In genomic region chr1:109084563-109085517, GRCh38 we compare ENCODE assay signal across 19 cellular contexts. TPM values are rescaled to one million over a fixed set of nuclear protein-coding genes. Genes with fewer than 3 reads are reported as not detected.
DNase-seq lines count a peak whose midpoint lies in the region; ATAC-seq and TF ChIP-seq lines count a peak whose summit lies in the region.
"Had no signal": no experiment of that assay in that cellular context is flagged by ENCODE, and none has a peak within 500 bp of the region (broad histone marks: within the 10 kb centered on the region; RNA-seq: fewer than 3 reads in every experiment).

No MANE protein-coding gene starts in this region.

- H3K9me3 Mint-ChIP-seq in GM23338 (no peaks in the 10 kb centered on the region; the same call in 2 of the 3 replicates), brain (peaks cover 0 to 6% (median 1%) of the 10 kb centered on the region in 5 experiments)
- H3K9me3 Mint-ChIP-seq in stimulated activated memory B cell treated with anti-CD40 and anti-IgM and Interleukin-4, amounts not matched to agents 10 μg/mL and 1 μg/mL and 100 μg/mL, for 72 hours: no peaks in the 10 kb centered on the region
- H3K9me3 Mint-ChIP-seq: natural killer cell treated with Interleukin-12 subunit alpha and Interleukin-12 subunit beta and Interleukin-15 and Interleukin-18, amount 100 ng/mL, for 72 hours had no signal

- H3K9me3 ChIP-seq in mesenchymal stem cell (ENCODE audit: control insufficient read depth, low read length): no peaks in the 10 kb centered on the region
- H3K9me3 ChIP-seq in colonic mucosa: no peaks in the 10 kb centered on the region
- H3K9me3 ChIP-seq: body of pancreas, lower lobe of right lung, suprapubic skin had no signal

- no peak overlapping the region for H2BK5ac ChIP-seq in mesenchymal stem cell (ENCODE audit: low read depth, low read length, poor library complexity, severe bottlenecking)

- H3K27me3 Mint-ChIP-seq in GM23338 (ENCODE audit: insufficient read depth, low read depth, poor library complexity): peaks cover 9% of the 10 kb centered on the region
- peaks cover 3% of the 10 kb centered on the region for H3K27me3 Mint-ChIP-seq in brain
- no peaks in the 10 kb centered on the region for H3K27me3 Mint-ChIP-seq in stimulated activated memory B cell treated with anti-CD40 and anti-IgM and Interleukin-4, amounts not matched to agents 10 μg/mL and 1 μg/mL and 100 μg/mL, for 72 hours

- H3F3A ChIP-seq in GM23338 (replicated peaks; ENCODE audit: low read depth): peaks cover 2% of the 10 kb centered on the region; the same call in 1 of the 2 replicates

- no peak overlapping the region for H2BK120ac ChIP-seq in mesenchymal stem cell (ENCODE audit: low read depth, low read length)

- H3K36me3 Mint-ChIP-seq in GM23338 (ENCODE audit: low read depth): peaks cover 3% of the 10 kb centered on the region; the same call in 2 of the 3 replicates
- no peaks in the 10 kb centered on the region for H3K36me3 Mint-ChIP-seq in brain
- no peaks in the 10 kb centered on the region for H3K36me3 Mint-ChIP-seq in stimulated activated memory B cell treated with anti-CD40 and anti-IgM and Interleukin-4, amounts not matched to agents 10 μg/mL and 1 μg/mL and 100 μg/mL, for 72 hours
- H3K36me3 Mint-ChIP-seq: natural killer cell treated with Interleukin-12 subunit alpha and Interleukin-12 subunit beta and Interleukin-15 and Interleukin-18, amount 100 ng/mL, for 72 hours had no signal

- H3K27ac ChIP-seq in GM23338 (ENCODE audit: low read depth) (no peak overlapping the region), mesenchymal stem cell (ENCODE audit: low read length, poor library complexity, severe bottlenecking) (peak overlapping the region; percentile 61), colonic mucosa (no peak overlapping the region)
- H3K27ac ChIP-seq: lower lobe of right lung, suprapubic skin had no signal

- no peak for TF ChIP-seq CTCF in GM23338 (conservative IDR thresholded peaks at IDR 0.05; ENCODE audit: low read depth in 2 of 2)
- no peak for TF ChIP-seq CTCF in brain (conservative IDR thresholded peaks at IDR 0.05)
- TF ChIP-seq CTCF in colonic mucosa (IDR thresholded peaks at IDR 0.05): no peak

- no peak overlapping the region for H3K4me3 Mint-ChIP-seq in GM23338
- peak overlapping the region in 2 of 5 experiments; percentile 39 for H3K4me3 Mint-ChIP-seq in brain
- H3K4me3 Mint-ChIP-seq in stimulated activated memory B cell treated with anti-CD40 and anti-IgM and Interleukin-4, amounts not matched to agents 10 μg/mL and 1 μg/mL and 100 μg/mL, for 72 hours: no peak overlapping the region
- H3K4me3 Mint-ChIP-seq: natural killer cell treated with Interleukin-12 subunit alpha and Interleukin-12 subunit beta and Interleukin-15 and Interleukin-18, amount 100 ng/mL, for 72 hours had no signal

- no peak overlapping the region for H3K23ac ChIP-seq in mesenchymal stem cell (ENCODE audit: low read length in 2 of 2)

- no peak overlapping the region for H3K14ac ChIP-seq in mesenchymal stem cell (ENCODE audit: low read length in 2 of 2)

- no peaks in the 10 kb centered on the region for H3K36me3 ChIP-seq in GM23338 (ENCODE audit: insufficient read depth)
- H3K36me3 ChIP-seq in mesenchymal stem cell (ENCODE audit: control insufficient read depth in 1 of 2, insufficient read depth in 2 of 2, low read depth in 1 of 2, low read length in 2 of 2): no peaks in the 10 kb centered on the region
- H3K36me3 ChIP-seq in colonic mucosa: no peaks in the 10 kb centered on the region
- H3K36me3 ChIP-seq: lower lobe of right lung, suprapubic skin had no signal

- intact Hi-C loops in colonic mucosa (cut with DNase I): no loop called here

- no peak overlapping the region for H4K8ac ChIP-seq in mesenchymal stem cell (ENCODE audit: low read length)

- ATAC-seq in GM23338: no peak
- ATAC-seq in stimulated activated memory B cell treated with anti-CD40 and anti-IgM and Interleukin-4, amounts not matched to agents 10 μg/mL and 1 μg/mL and 100 μg/mL, for 72 hours: no peak
- ATAC-seq: lower lobe of right lung; natural killer cell treated with Interleukin-12 subunit alpha and Interleukin-12 subunit beta and Interleukin-15 and Interleukin-18, amount 100 ng/mL, for 72 hours had no signal

- no peaks in the 10 kb centered on the region for H4K20me1 ChIP-seq in GM23338 (replicated peaks; ENCODE audit: insufficient read depth)

- H3K4me1 Mint-ChIP-seq in GM23338 (peaks cover 29% of the 10 kb centered on the region), brain (peaks cover 51% of the 10 kb centered on the region)
- H3K4me1 Mint-ChIP-seq in stimulated activated memory B cell treated with anti-CD40 and anti-IgM and Interleukin-4, amounts not matched to agents 10 μg/mL and 1 μg/mL and 100 μg/mL, for 72 hours: no peaks in the 10 kb centered on the region

- H3K79me2 ChIP-seq in GM23338 (replicated peaks; ENCODE audit: insufficient read depth): no peaks in the 10 kb centered on the region

- H3K4me1 ChIP-seq in GM23338 (ENCODE audit: insufficient read depth) (peaks cover 24% of the 10 kb centered on the region), mesenchymal stem cell (ENCODE audit: control insufficient read depth, insufficient read depth, low read depth, low read length) (peaks cover 6% of the 10 kb centered on the region), colonic mucosa (no peaks in the 10 kb centered on the region)

- H3K9ac ChIP-seq in mesenchymal stem cell (ENCODE audit: low read length) (no peak overlapping the region), colonic mucosa (ENCODE audit: low read depth in 2 of 2, low read length in 2 of 2) (no peak overlapping the region)

- H4K91ac ChIP-seq in mesenchymal stem cell (ENCODE audit: low read length): no peak overlapping the region

- H3K9me2 ChIP-seq in GM23338 (ENCODE audit: insufficient read depth): no peaks in the 10 kb centered on the region

- WGBS in mesenchymal stem cell: 86% methylated on average over 12 of the region's 13 CpGs

- no peak for DNase-seq in GM23338 (ENCODE audit: low spot score)
- DNase-seq in NCI-H226: peak; percentile 61
- DNase-seq in mesenchymal stem cell: peak; percentile 30
- DNase-seq in T1000 (lab: John Stamatoyannopoulos, UW): no peak
- no peak for DNase-seq in NCI-H748 (lab: John Stamatoyannopoulos, UW; ENCODE audit: unreplicated experiment)
- DNase-seq in colonic mucosa: no peak
- DNase-seq: activated effector memory CD4-positive, alpha-beta T cell treated with Interleukin-2 at 50 U/mL for 16 hours; body of pancreas; DMS153; effector CD8-positive, alpha-beta T cell; lower lobe of right lung; NCI-H187; NCI-H526; retina had no signal

- no peak overlapping the region for H3K18ac ChIP-seq in mesenchymal stem cell (ENCODE audit: low read depth in 1 of 2, low read length in 2 of 2)

- H3K27me3 ChIP-seq in GM23338 (ENCODE audit: insufficient read depth) (no peaks in the 10 kb centered on the region), mesenchymal stem cell (ENCODE audit: control insufficient read depth in 1 of 2, insufficient read depth in 1 of 2, low read length in 2 of 2) (no peaks in the 10 kb centered on the region), colonic mucosa (no peaks in the 10 kb centered on the region)
- H3K27me3 ChIP-seq: suprapubic skin had no signal

- no peak overlapping the region for H2BK12ac ChIP-seq in mesenchymal stem cell (ENCODE audit: low read length in 2 of 2)

- H2BK15ac ChIP-seq in mesenchymal stem cell (ENCODE audit: low read depth, poor library complexity, severe bottlenecking): no peak overlapping the region

- H3K79me1 ChIP-seq in mesenchymal stem cell (replicated peaks; ENCODE audit: low read length, poor library complexity, severe bottlenecking): peaks cover 7% of the 10 kb centered on the region

- H3K27ac Mint-ChIP-seq in GM23338: 0 out of 2 replicates have a peak overlapping the region, but pooled peaks have one; percentile 37
- peak overlapping the region; percentile 95 to 99 (median 98) for H3K27ac Mint-ChIP-seq in brain
- H3K27ac Mint-ChIP-seq in stimulated activated memory B cell treated with anti-CD40 and anti-IgM and Interleukin-4, amounts not matched to agents 10 μg/mL and 1 μg/mL and 100 μg/mL, for 72 hours: no peak overlapping the region

- peak overlapping the region; percentile 56 for H2AFZ ChIP-seq in GM23338
- no peak overlapping the region for H2AFZ ChIP-seq in mesenchymal stem cell (ENCODE audit: low read depth, low read length)

- H3K4me3 ChIP-seq in GM23338 (no peak overlapping the region), mesenchymal stem cell (ENCODE audit: insufficient read depth in 1 of 2, low read depth in 1 of 2, low read length in 2 of 2) (no peak overlapping the region), colonic mucosa (no peak overlapping the region)
- H3K4me3 ChIP-seq: body of pancreas, lower lobe of right lung, SK-N-MC, suprapubic skin had no signal

- H3K4ac ChIP-seq in mesenchymal stem cell (ENCODE audit: low read depth in 1 of 2, low read length in 2 of 2): no peak overlapping the region

- H3K4me2 ChIP-seq in GM23338 (no peak overlapping the region), mesenchymal stem cell (ENCODE audit: low read length, poor library complexity, severe bottlenecking) (no peak overlapping the region)

- H2AK5ac ChIP-seq in mesenchymal stem cell (ENCODE audit: low read length, severe bottlenecking): peak overlapping the region; percentile 49

RNA-seq across cellular contexts. Expression of gene TMEM167B, which starts 5.7 kb away (rescaled TPM):
- 10.7 and 16.0 TPM in 2 replicates for total RNA-seq in GM23338 (2014; rRNA removed; shearing (Covaris generic))
- 8.2 and 9.8 TPM in 2 replicates for polyA plus RNA-seq in GM23338 (2016; fragmentation: Nextera tagmentation; extraction: Ambion mirVana)
- 21.1 TPM for polyA plus RNA-seq in brain (ENCODE audit: insufficient read depth, low read depth, low replicate concordance)
- 40.0 TPM for polyA plus RNA-seq in mesenchymal stem cell (2013, experiment 1 of 2)
- polyA plus RNA-seq in mesenchymal stem cell (2013, experiment 2 of 2): 39.3 TPM
- 10 to 100 TPM; 26.0 to 53.6 TPM for total RNA-seq in colonic mucosa

RNA-seq across cellular contexts. Expression of gene TAF13, which starts 9.0 kb away (rescaled TPM):
- total RNA-seq in GM23338 (2014; rRNA removed; shearing (Covaris generic)): 55.8 and 72.4 TPM in 2 replicates
- polyA plus RNA-seq in GM23338 (2016; fragmentation: Nextera tagmentation; extraction: Ambion mirVana) (43.7 and 49.4 TPM in 2 replicates), brain (ENCODE audit: insufficient read depth, low read depth, low replicate concordance) (27.5 TPM)
- 81.2 TPM for polyA plus RNA-seq in mesenchymal stem cell (2013, experiment 1 of 2)
- 92.6 TPM for polyA plus RNA-seq in mesenchymal stem cell (2013, experiment 2 of 2)
- 10 to 100 TPM; 49.4 to 50.9 TPM for total RNA-seq in colonic mucosa

RNA-seq across cellular contexts. Expression of gene ELAPOR1, which starts 29.1 kb away (rescaled TPM):
- 2.1 and 2.4 TPM in 2 replicates for total RNA-seq in GM23338 (2014; rRNA removed; shearing (Covaris generic))
- polyA plus RNA-seq in GM23338 (2016; fragmentation: Nextera tagmentation; extraction: Ambion mirVana) (0.92 and 1.2 TPM in 2 replicates), brain (ENCODE audit: insufficient read depth, low read depth, low replicate concordance) (205 TPM)
- polyA plus RNA-seq in mesenchymal stem cell (2013, experiment 1 of 2): 0.35 TPM
- polyA plus RNA-seq in mesenchymal stem cell (2013, experiment 2 of 2): 0.42 TPM
- 100 to 1,000 TPM; 110 to 163 TPM for total RNA-seq in colonic mucosa

RNA-seq across cellular contexts. Expression of gene WDR47, which starts 42.9 kb away (rescaled TPM):
- total RNA-seq in GM23338 (2014; rRNA removed; shearing (Covaris generic)): 5.2 and 9.7 TPM in 2 replicates
- polyA plus RNA-seq in GM23338 (2016; fragmentation: Nextera tagmentation; extraction: Ambion mirVana) (3.0 and 3.9 TPM in 2 replicates), brain (ENCODE audit: insufficient read depth, low read depth, low replicate concordance) (26.0 TPM)
- 10.2 TPM for polyA plus RNA-seq in mesenchymal stem cell (2013, experiment 1 of 2)
- polyA plus RNA-seq in mesenchymal stem cell (2013, experiment 2 of 2): 10.1 TPM
- total RNA-seq in colonic mucosa: 1 to 10 TPM; 5.2 to 7.7 TPM

Comparison
In these comparisons a context has a peak if more than half of its experiments do, and no peak if none do; other contexts are left out.
1. DNase-seq: peak in NCI-H226 (single experiment) and mesenchymal stem cell (single experiment); none in GM23338 (single experiment), T1000 (single experiment), NCI-H748 (single experiment) and colonic mucosa (single experiment).
2. RNA of gene ELAPOR1, which starts 29.1 kb away (total RNA-seq): 110 to 163 TPM in colonic mucosa; 2.1 to 2.4 TPM in GM23338; every median in the first group is over 10 times any median in the second.